15 cellular contexts compared by ENCODE assay signal in the genomic region with DNA sequence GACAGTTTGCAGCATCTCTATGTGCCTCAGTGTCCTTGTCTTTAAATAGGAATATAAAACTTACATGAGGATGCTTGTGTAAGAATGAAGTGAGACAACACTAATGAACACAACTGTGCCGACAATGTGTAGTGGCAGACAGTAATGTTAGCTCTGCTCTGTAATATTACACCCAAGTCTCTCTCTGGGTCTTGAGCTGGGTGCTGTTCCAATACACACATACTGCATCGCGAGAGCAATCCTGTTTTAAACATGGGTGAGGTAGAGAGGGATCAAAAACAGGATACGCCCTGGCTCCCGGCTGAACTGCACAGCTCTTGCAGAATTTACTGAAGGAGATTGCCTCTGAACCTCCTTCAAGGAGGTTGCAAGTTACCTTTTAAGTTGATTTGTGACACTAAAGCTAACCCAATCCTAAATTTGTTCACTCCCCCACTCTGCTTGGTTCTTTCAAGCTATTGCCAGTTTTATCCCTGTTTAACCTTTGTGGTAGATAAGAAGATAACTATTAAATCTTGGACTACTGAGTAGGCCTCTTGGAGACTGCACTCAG.
"Had no signal": no experiment of that assay in that cellular context is flagged by ENCODE, and none has a peak within 500 bp of the region (broad histone marks: within the 10 kb centered on the region; RNA-seq: fewer than 3 reads in every experiment).

No MANE protein-coding gene starts in this region.

- H3K27ac Mint-ChIP-seq: activated naive CD8-positive, alpha-beta T cell treated with anti-CD3 and anti-CD28 coated beads, Interleukin-2, amount 10 ng/mL, durations not matched to agents 7 days and 5 days; activated T-helper 1 cell treated with anti-CD3 and anti-CD28 coated beads, Interleukin-12 subunit alpha, Interleukin-12 subunit beta, Interleukin-2, Interleukin-4 antibody, amounts not matched to agents 30 ng/mL and 10 ng/mL and 1 ng/mL, durations not matched to agents 14 hours and 24 hours and 36 hours; brain; naive thymus-derived CD4-positive, alpha-beta T cell; stimulated activated naive B cell treated with anti-CD40 and anti-IgM and Interleukin-4, amounts not matched to agents 10 μg/mL and 1 μg/mL and 100 μg/mL, for 72 hours had no signal

- H3K4me3 Mint-ChIP-seq: activated naive CD8-positive, alpha-beta T cell treated with anti-CD3 and anti-CD28 coated beads, Interleukin-2, amount 10 ng/mL, durations not matched to agents 7 days and 5 days; activated T-helper 1 cell treated with anti-CD3 and anti-CD28 coated beads, Interleukin-12 subunit alpha, Interleukin-12 subunit beta, Interleukin-2, Interleukin-4 antibody, amounts not matched to agents 30 ng/mL and 10 ng/mL and 1 ng/mL, durations not matched to agents 14 hours and 24 hours and 36 hours; brain; central memory CD8-positive, alpha-beta T cell; naive thymus-derived CD4-positive, alpha-beta T cell; stimulated activated naive B cell treated with anti-CD40 and anti-IgM and Interleukin-4, amounts not matched to agents 10 μg/mL and 1 μg/mL and 100 μg/mL, for 72 hours had no signal

- H3K27me3 Mint-ChIP-seq: activated naive CD8-positive, alpha-beta T cell treated with anti-CD3 and anti-CD28 coated beads, Interleukin-2, amount 10 ng/mL, durations not matched to agents 7 days and 5 days; central memory CD8-positive, alpha-beta T cell; naive thymus-derived CD4-positive, alpha-beta T cell; stimulated activated naive B cell treated with anti-CD40 and anti-IgM and Interleukin-4, amounts not matched to agents 10 μg/mL and 1 μg/mL and 100 μg/mL, for 72 hours had no signal

- H3K4me1 Mint-ChIP-seq: activated naive CD8-positive, alpha-beta T cell treated with anti-CD3 and anti-CD28 coated beads, Interleukin-2, amount 10 ng/mL, durations not matched to agents 7 days and 5 days; central memory CD8-positive, alpha-beta T cell; naive thymus-derived CD4-positive, alpha-beta T cell; stimulated activated naive B cell treated with anti-CD40 and anti-IgM and Interleukin-4, amounts not matched to agents 10 μg/mL and 1 μg/mL and 100 μg/mL, for 72 hours had no signal

- H3K27ac ChIP-seq: coronary artery, tibial artery had no signal

- H3K9me3 ChIP-seq: tibial artery had no signal

- H3K36me3 Mint-ChIP-seq: activated naive CD8-positive, alpha-beta T cell treated with anti-CD3 and anti-CD28 coated beads, Interleukin-2, amount 10 ng/mL, durations not matched to agents 7 days and 5 days; stimulated activated naive B cell treated with anti-CD40 and anti-IgM and Interleukin-4, amounts not matched to agents 10 μg/mL and 1 μg/mL and 100 μg/mL, for 72 hours had no signal

- H3K4me1 ChIP-seq: tibial artery had no signal

- H3K27me3 ChIP-seq: tibial artery had no signal

- DNase-seq: activated CD4-positive, alpha-beta T cell treated with anti-CD3 and anti-CD28 coated beads, Interleukin-2, amount 50 U/mL, for 1 hour; activated CD8-positive, alpha-beta memory T cell treated with anti-CD3 and anti-CD28 coated beads for 24 hours; activated naive CD8-positive, alpha-beta T cell treated with anti-CD3 and anti-CD28 coated beads, Interleukin-2, amount 10 ng/mL, durations not matched to agents 7 days and 5 days; effector CD8-positive, alpha-beta T cell; foreskin melanocyte; left colon; mucosa of descending colon; naive thymus-derived CD4-positive, alpha-beta T cell; stimulated activated CD4-positive, alpha-beta T cell treated with anti-CD3 and anti-CD28 coated beads, Interleukin-4, amount 100 ng/mL, for 1 hour; stimulated activated naive B cell treated with anti-CD40 and anti-IgM and Interleukin-4, amounts not matched to agents 10 μg/mL and 1 μg/mL and 100 μg/mL, for 72 hours; tibial artery had no signal
